ENCODE assay signal across 18 cellular contexts in the genomic region with DNA sequence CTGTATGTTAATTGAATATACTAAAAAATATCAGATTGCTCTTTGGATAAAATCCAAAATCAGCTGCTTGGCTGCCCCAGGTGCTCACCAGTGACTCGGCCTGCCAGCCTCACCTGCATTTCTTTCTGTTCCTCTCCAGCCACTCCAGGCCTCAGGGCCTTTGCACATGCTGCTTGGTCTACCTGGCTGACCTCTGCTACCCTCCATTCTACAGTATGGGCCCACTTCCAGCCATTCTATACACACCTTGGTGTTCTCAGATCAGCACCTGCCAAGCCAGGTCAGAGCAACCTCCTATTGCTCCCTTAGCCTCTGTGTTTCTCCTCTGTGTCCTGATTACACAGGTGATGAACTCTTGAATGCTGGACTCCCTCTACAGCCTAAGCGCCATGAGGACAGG.
DNase-seq lines count a peak whose midpoint lies in the region; ATAC-seq and TF ChIP-seq lines count a peak whose summit lies in the region.
"Had no signal": no experiment of that assay in that cellular context is flagged by ENCODE, and none has a peak within 500 bp of the region (broad histone marks: within the 10 kb centered on the region; RNA-seq: fewer than 3 reads in every experiment).

No MANE protein-coding gene starts in this region.

- DNase-seq in activated CD4-positive, alpha-beta T cell treated with anti-CD3 and anti-CD28 coated beads, Interleukin-2, amount 10 ng/mL, durations not matched to agents 24 days and 14 days = peak; percentile 27
- DNase-seq in activated CD4-positive, alpha-beta T cell treated with anti-CD3 and anti-CD28 coated beads for 4 hours = no peak
- peak; percentile 2 to 64 for DNase-seq in lower leg skin (ENCODE audit: low spot score in 2 of 2)
- no peak for DNase-seq in activated effector memory CD4-positive, alpha-beta T cell treated with Interleukin-2 at 50 U/mL for 16 hours
- no peak for DNase-seq in stimulated activated effector memory CD8-positive, alpha-beta T cell treated with anti-CD3 and anti-CD28 coated beads, Interleukin-12 subunit alpha, Interleukin-12 subunit beta, amount 100 ng/mL, for 72 hours (ENCODE audit: low spot score in 2 of 2)
- DNase-seq: AML-193; Caco-2; Calu3; CD4-positive, alpha-beta T cell; CD8-positive, alpha-beta T cell; DMS79 treated with DMSO at 0.1 percent for 48 hours; GF-D8 had no signal

- no peak overlapping the region for H3K4me3 Mint-ChIP-seq in activated CD4-positive, alpha-beta T cell treated with anti-CD3 and anti-CD28 coated beads, Interleukin-2, amount 10 ng/mL, durations not matched to agents 24 days and 14 days
- no peak overlapping the region for H3K4me3 Mint-ChIP-seq in stimulated activated effector memory CD8-positive, alpha-beta T cell treated with anti-CD3 and anti-CD28 coated beads, Interleukin-12 subunit alpha, Interleukin-12 subunit beta, amount 100 ng/mL, for 72 hours
- H3K4me3 Mint-ChIP-seq: B cell; CD4-positive, alpha-beta T cell; CD8-positive, alpha-beta T cell had no signal

- POLR2A ChIA-PET in HEK293 (lab: Yijun Ruan, JAX) = no interaction called here

- CTCF ChIA-PET in HEK293 (lab: Yijun Ruan, JAX) = no interaction called here

- H3K27ac ChIP-seq in HEK293 (ENCODE audit: extremely low read depth, low read depth, low read length) = no peak overlapping the region
- H3K27ac ChIP-seq: 22Rv1; A549; BLaER1 treated with 17β-estradiol and CSF1 and Interleukin-3, amounts not matched to agents 10 nM and 100 nM; C4-2B had no signal

- no peaks in the 10 kb centered on the region for H3K9me3 ChIP-seq in HEK293 (ENCODE audit: control insufficient read depth, insufficient read depth, low read depth, low read length)
- H3K9me3 ChIP-seq: Caco-2 had no signal

- H3K36me3 Mint-ChIP-seq in activated CD4-positive, alpha-beta T cell treated with anti-CD3 and anti-CD28 coated beads, Interleukin-2, amount 10 ng/mL, durations not matched to agents 24 days and 14 days (ENCODE audit: low read depth) = no peaks in the 10 kb centered on the region
- no peaks in the 10 kb centered on the region for H3K36me3 Mint-ChIP-seq in stimulated activated effector memory CD8-positive, alpha-beta T cell treated with anti-CD3 and anti-CD28 coated beads, Interleukin-12 subunit alpha, Interleukin-12 subunit beta, amount 100 ng/mL, for 72 hours
- H3K36me3 Mint-ChIP-seq: CD8-positive, alpha-beta T cell had no signal

- H3K27ac Mint-ChIP-seq in activated CD4-positive, alpha-beta T cell treated with anti-CD3 and anti-CD28 coated beads, Interleukin-2, amount 10 ng/mL, durations not matched to agents 24 days and 14 days = no peak overlapping the region
- H3K27ac Mint-ChIP-seq in stimulated activated effector memory CD8-positive, alpha-beta T cell treated with anti-CD3 and anti-CD28 coated beads, Interleukin-12 subunit alpha, Interleukin-12 subunit beta, amount 100 ng/mL, for 72 hours = no peak overlapping the region
- H3K27ac Mint-ChIP-seq: B cell; CD4-positive, alpha-beta T cell; CD8-positive, alpha-beta T cell had no signal

- intact Hi-C loops in activated CD4-positive, alpha-beta T cell treated with anti-CD3 and anti-CD28 coated beads, Interleukin-2, amount 10 ng/mL, durations not matched to agents 24 days and 14 days (cut with micrococcal nuclease) = no loop called here
- intact Hi-C loops in lower leg skin (cut with DNase I; ENCODE audit: low total_unique reads) = no loop called here

- TF ChIP-seq CTCF in HEK293 (tag by site-specific recombination; IDR thresholded peaks at IDR 0.05) = no peak
- TF ChIP-seq CTCF in lower leg skin (IDR thresholded peaks at IDR 0.05) = no peak

- peaks cover 8% of the 10 kb centered on the region for H3K27me3 Mint-ChIP-seq in activated CD4-positive, alpha-beta T cell treated with anti-CD3 and anti-CD28 coated beads, Interleukin-2, amount 10 ng/mL, durations not matched to agents 24 days and 14 days

- no peak for ATAC-seq in stimulated activated effector memory CD8-positive, alpha-beta T cell treated with anti-CD3 and anti-CD28 coated beads, Interleukin-12 subunit alpha, Interleukin-12 subunit beta, amount 100 ng/mL, for 72 hours
- ATAC-seq: A549; CD8-positive, alpha-beta T cell had no signal

- 74 to 87% methylated on average over 2 of the region's 2 CpGs for WGBS in lower leg skin, 2 donors

- H3K4me3 ChIP-seq in HEK293 (ENCODE audit: low read depth, low read length) (no peak overlapping the region), lower leg skin (ENCODE audit: low read depth, poor library complexity, severe bottlenecking) (no peak overlapping the region)
- H3K4me3 ChIP-seq: A549; BLaER1 treated with 17β-estradiol and CSF1 and Interleukin-3, amounts not matched to agents 10 nM and 100 nM had no signal

- H3K9me3 Mint-ChIP-seq in activated CD4-positive, alpha-beta T cell treated with anti-CD3 and anti-CD28 coated beads, Interleukin-2, amount 10 ng/mL, durations not matched to agents 24 days and 14 days = no peaks in the 10 kb centered on the region
- no peaks in the 10 kb centered on the region for H3K9me3 Mint-ChIP-seq in stimulated activated effector memory CD8-positive, alpha-beta T cell treated with anti-CD3 and anti-CD28 coated beads, Interleukin-12 subunit alpha, Interleukin-12 subunit beta, amount 100 ng/mL, for 72 hours
- H3K9me3 Mint-ChIP-seq: CD4-positive, alpha-beta T cell; CD8-positive, alpha-beta T cell had no signal

- H3K4me1 Mint-ChIP-seq in activated CD4-positive, alpha-beta T cell treated with anti-CD3 and anti-CD28 coated beads, Interleukin-2, amount 10 ng/mL, durations not matched to agents 24 days and 14 days = no peaks in the 10 kb centered on the region
- no peaks in the 10 kb centered on the region for H3K4me1 Mint-ChIP-seq in stimulated activated effector memory CD8-positive, alpha-beta T cell treated with anti-CD3 and anti-CD28 coated beads, Interleukin-12 subunit alpha, Interleukin-12 subunit beta, amount 100 ng/mL, for 72 hours
- H3K4me1 Mint-ChIP-seq: B cell had no signal

- no peaks in the 10 kb centered on the region for H3K36me3 ChIP-seq in HEK293 (ENCODE audit: control insufficient read depth in 2 of 2, insufficient read depth in 1 of 2, low read length in 2 of 2)

- no peak for TF ChIP-seq POLR2A in lower leg skin (IDR thresholded peaks at IDR 0.05)

- no peaks in the 10 kb centered on the region for H3K4me1 ChIP-seq in HEK293 (ENCODE audit: control insufficient read depth, insufficient read depth, low read length)
- H3K4me1 ChIP-seq: A549; BLaER1 treated with 17β-estradiol and CSF1 and Interleukin-3, amounts not matched to agents 10 nM and 100 nM; Caco-2 had no signal

TF ChIP-seq in HEK293, 187 proteins besides CTCF, POLR2A, EP300 and RAD21:
- TF ChIP-seq ZBTB20 (tag by site-specific recombination; IDR thresholded peaks at IDR 0.05) (no peak), ZNF623 (tag by site-specific recombination; IDR thresholded peaks at IDR 0.05) (peak; percentile 54)

Comparison
In these comparisons a context has a peak if more than half of its experiments do, and no peak if none do; other contexts are left out.
1. DNase-seq: peak in activated CD4-positive, alpha-beta T cell treated with anti-CD3 and anti-CD28 coated beads, Interleukin-2, amount 10 ng/mL, durations not matched to agents 24 days and 14 days (single experiment) and lower leg skin (2 of 2); none in activated CD4-positive, alpha-beta T cell treated with anti-CD3 and anti-CD28 coated beads for 4 hours (0 of 2), activated effector memory CD4-positive, alpha-beta T cell treated with Interleukin-2 at 50 U/mL for 16 hours (single experiment) and stimulated activated effector memory CD8-positive, alpha-beta T cell treated with anti-CD3 and anti-CD28 coated beads, Interleukin-12 subunit alpha, Interleukin-12 subunit beta, amount 100 ng/mL, for 72 hours (0 of 2).